ENCODE assay signal across 16 cellular contexts in the genomic region with DNA sequence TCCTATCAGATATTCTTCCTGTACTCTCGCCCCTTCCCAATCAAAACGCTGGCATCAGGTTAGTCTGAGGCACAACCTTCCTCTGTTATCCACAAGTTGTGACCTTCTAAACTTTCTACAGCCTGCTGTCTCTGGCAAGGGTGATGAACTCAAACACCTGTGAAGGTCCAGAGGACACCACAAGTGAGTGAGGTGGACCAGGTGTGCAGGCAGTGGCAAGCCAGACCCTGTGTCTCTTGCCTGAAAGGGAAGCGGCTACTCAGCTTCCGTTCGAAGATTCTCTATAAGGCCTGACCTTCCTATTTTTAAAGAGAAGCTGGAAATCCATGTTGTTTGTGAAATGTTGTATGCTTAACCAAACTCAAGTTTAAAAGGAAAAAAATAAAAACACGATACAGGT. TPM values are rescaled to one million over a fixed set of nuclear protein-coding genes. Genes with fewer than 3 reads are reported as not detected.
DNase-seq lines count a peak whose midpoint lies in the region; ATAC-seq, FAIRE-seq and TF ChIP-seq lines count a peak whose summit lies in the region.
"Had no signal": no experiment of that assay in that cellular context is flagged by ENCODE, and none has a peak within 500 bp of the region (broad histone marks: within the 10 kb centered on the region; RNA-seq: fewer than 3 reads in every experiment).

No MANE protein-coding gene starts in this region.

- TF ChIP-seq CTCF in HepG2 (CRISPR knock-in tag; IDR thresholded peaks at IDR 0.05) (no peak), right lobe of liver (IDR thresholded peaks at IDR 0.05) (no peak), OCI-LY7 (conservative IDR thresholded peaks at IDR 0.05; ENCODE audit: low read length) (no peak), hepatocyte (IDR thresholded peaks at IDR 0.05; ENCODE audit: poor library complexity) (no peak), heart right ventricle (IDR thresholded peaks at IDR 0.05) (no peak)

- no peak overlapping the region for H3K4me3 Mint-ChIP-seq in activated T-helper 2 cell treated with anti-CD3 and anti-CD28 coated beads, Interferon-gamma antibody, Interleukin-2, Interleukin-4, amounts not matched to agents 10 μg/mL and 5 μg/mL and 100 μg/mL, durations not matched to agents 14 hours and 24 hours and 36 hours (ENCODE audit: low read depth)
- no peak overlapping the region for H3K4me3 Mint-ChIP-seq in activated naive CD4-positive, alpha-beta T cell treated with anti-CD3 and anti-CD28 coated beads for 36 hours
- H3K4me3 Mint-ChIP-seq: T-cell had no signal

- H3K4me3 ChIP-seq in HepG2 (replicated peaks in 1 of 3; ENCODE audit: insufficient read depth in 1 of 3, low read depth in 2 of 3, low read length in 3 of 3): no peak overlapping the region
- no peak overlapping the region for H3K4me3 ChIP-seq in right lobe of liver
- no peak overlapping the region for H3K4me3 ChIP-seq in OCI-LY7 (ENCODE audit: low read depth, low read length, poor library complexity, severe bottlenecking)
- no peak overlapping the region for H3K4me3 ChIP-seq in hepatocyte
- H3K4me3 ChIP-seq in heart right ventricle: no peak overlapping the region
- H3K4me3 ChIP-seq: SK-N-MC had no signal

- no peak for DNase-seq in HepG2 (ENCODE audit: low spot score)
- no peak for DNase-seq in right lobe of liver
- DNase-seq in OCI-LY7 (ENCODE audit: low spot score): peak; percentile 12
- no peak for DNase-seq in hepatocyte (ENCODE audit: low spot score)
- DNase-seq in heart right ventricle: no peak
- no peak for DNase-seq in activated T-helper 2 cell treated with anti-CD3 and anti-CD28 coated beads, Interferon-gamma antibody, Interleukin-2, Interleukin-4, amounts not matched to agents 10 μg/mL and 5 μg/mL and 100 μg/mL, durations not matched to agents 14 hours and 24 hours and 36 hours (ENCODE audit: low spot score)
- no peak for DNase-seq in activated naive CD4-positive, alpha-beta T cell treated with anti-CD3 and anti-CD28 coated beads for 36 hours
- DNase-seq: DMS79, H7, NCI-H1436 treated with DMSO at 0.1 percent for 48 hours, NCI-H226, Right ventricle myocardium superior, T-cell had no signal

- peaks cover 10% of the 10 kb centered on the region for H3K27me3 Mint-ChIP-seq in activated T-helper 2 cell treated with anti-CD3 and anti-CD28 coated beads, Interferon-gamma antibody, Interleukin-2, Interleukin-4, amounts not matched to agents 10 μg/mL and 5 μg/mL and 100 μg/mL, durations not matched to agents 14 hours and 24 hours and 36 hours (ENCODE audit: low read depth)
- H3K27me3 Mint-ChIP-seq in activated naive CD4-positive, alpha-beta T cell treated with anti-CD3 and anti-CD28 coated beads for 36 hours (ENCODE audit: low read depth): no peaks in the 10 kb centered on the region
- H3K27me3 Mint-ChIP-seq: T-cell had no signal

- intact Hi-C loops in HepG2 (cut with micrococcal nuclease; ENCODE audit: unreplicated experiment): loop anchor here (10.0 kb wide), 1 partner anchor 193 kb away; no protein-coding TSS in a partner anchor
- intact Hi-C loops in right lobe of liver (cut with DNase I): no loop called here
- intact Hi-C loops in OCI-LY7 (cut with micrococcal nuclease; ENCODE audit: unreplicated experiment): no loop called here
- intact Hi-C loops in heart right ventricle (cut with DNase I): no loop called here
- intact Hi-C loops in activated T-helper 2 cell treated with anti-CD3 and anti-CD28 coated beads, Interferon-gamma antibody, Interleukin-2, Interleukin-4, amounts not matched to agents 10 μg/mL and 5 μg/mL and 100 μg/mL, durations not matched to agents 14 hours and 24 hours and 36 hours (cut with micrococcal nuclease): no loop called here
- intact Hi-C loops in activated naive CD4-positive, alpha-beta T cell treated with anti-CD3 and anti-CD28 coated beads for 36 hours (cut with micrococcal nuclease): no loop called here

- peaks cover 9% of the 10 kb centered on the region; the same call in 1 of the 2 replicates for H3K9me3 ChIP-seq in HepG2 (ENCODE audit: low read length)
- H3K9me3 ChIP-seq in right lobe of liver: no peaks in the 10 kb centered on the region
- no peaks in the 10 kb centered on the region for H3K9me3 ChIP-seq in OCI-LY7 (ENCODE audit: low read length)
- no peaks in the 10 kb centered on the region for H3K9me3 ChIP-seq in hepatocyte (ENCODE audit: low read depth)
- H3K9me3 ChIP-seq in heart right ventricle: peaks cover 0 to 8% (median 0%) of the 10 kb centered on the region in 11 donors

- H3K4me1 Mint-ChIP-seq in activated T-helper 2 cell treated with anti-CD3 and anti-CD28 coated beads, Interferon-gamma antibody, Interleukin-2, Interleukin-4, amounts not matched to agents 10 μg/mL and 5 μg/mL and 100 μg/mL, durations not matched to agents 14 hours and 24 hours and 36 hours (ENCODE audit: low read depth): peaks cover 13% of the 10 kb centered on the region
- H3K4me1 Mint-ChIP-seq in activated naive CD4-positive, alpha-beta T cell treated with anti-CD3 and anti-CD28 coated beads for 36 hours (ENCODE audit: low read depth): peaks cover 4% of the 10 kb centered on the region

- H3K4me1 ChIP-seq in HepG2 (ENCODE audit: insufficient read depth, low read length): peaks cover 63% of the 10 kb centered on the region
- no peaks in the 10 kb centered on the region for H3K4me1 ChIP-seq in right lobe of liver
- H3K4me1 ChIP-seq in OCI-LY7 (ENCODE audit: insufficient read depth, low read length, poor library complexity, severe bottlenecking): no peaks in the 10 kb centered on the region
- H3K4me1 ChIP-seq in hepatocyte (ENCODE audit: insufficient read depth): peaks cover 33% of the 10 kb centered on the region
- H3K4me1 ChIP-seq in heart right ventricle: no peaks in the 10 kb centered on the region

- H4K20me1 ChIP-seq in HepG2 (ENCODE audit: insufficient read depth, low read length): no peaks in the 10 kb centered on the region
- no peaks in the 10 kb centered on the region for H4K20me1 ChIP-seq in OCI-LY7 (ENCODE audit: insufficient read depth, low read length)
- no peaks in the 10 kb centered on the region for H4K20me1 ChIP-seq in hepatocyte (ENCODE audit: insufficient read depth, poor library complexity, severe bottlenecking)

- H3K79me2 ChIP-seq in HepG2 (ENCODE audit: insufficient read depth, low read length): no peaks in the 10 kb centered on the region
- no peaks in the 10 kb centered on the region for H3K79me2 ChIP-seq in OCI-LY7 (ENCODE audit: insufficient read depth, low read depth, low read length)
- no peaks in the 10 kb centered on the region for H3K79me2 ChIP-seq in hepatocyte

- H3K9ac ChIP-seq in HepG2 (ENCODE audit: insufficient read depth, low read depth, low read length): no peak overlapping the region

- in situ Hi-C loops in HepG2 (cut with HindIII; ENCODE audit: extremely low pct_ligation_motif_present, low pct_unique_long_range_greater_than_20kb): no loop called here

- no peaks in the 10 kb centered on the region for H3K9me3 Mint-ChIP-seq in activated T-helper 2 cell treated with anti-CD3 and anti-CD28 coated beads, Interferon-gamma antibody, Interleukin-2, Interleukin-4, amounts not matched to agents 10 μg/mL and 5 μg/mL and 100 μg/mL, durations not matched to agents 14 hours and 24 hours and 36 hours
- peaks cover 8% of the 10 kb centered on the region for H3K9me3 Mint-ChIP-seq in activated naive CD4-positive, alpha-beta T cell treated with anti-CD3 and anti-CD28 coated beads for 36 hours

- ATAC-seq in HepG2 (peak; percentile 19; the same call in 2 of the 3 replicates), right lobe of liver (no peak), heart right ventricle (no peak)
- ATAC-seq: Panc1 had no signal

- H3K36me3 ChIP-seq in HepG2 (replicated peaks in 1 of 2; ENCODE audit: control insufficient read depth in 1 of 2, insufficient read depth in 2 of 2, low read length in 2 of 2): no peaks in the 10 kb centered on the region
- H3K36me3 ChIP-seq in right lobe of liver: no peaks in the 10 kb centered on the region
- no peaks in the 10 kb centered on the region for H3K36me3 ChIP-seq in OCI-LY7 (ENCODE audit: insufficient read depth, low read length)
- no peaks in the 10 kb centered on the region for H3K36me3 ChIP-seq in hepatocyte (replicated peaks; ENCODE audit: insufficient read depth, low read depth)
- no peaks in the 10 kb centered on the region for H3K36me3 ChIP-seq in heart right ventricle

- POLR2A ChIA-PET in HepG2 (lab: Yijun Ruan, JAX) (interaction anchor here (1.2 to 2.4 kb wide), 2 partner anchors 23 to 28 kb away, joined by 4 to 13 read pairs; no protein-coding TSS in a partner anchor), OCI-LY7 (lab: Charles Lee) (no interaction called here)

- CTCF ChIA-PET in HepG2 (lab: Yijun Ruan, JAX; ENCODE audit: low intra/inter-chr PET ratio, low total read pairs): no interaction called here
- CTCF ChIA-PET in OCI-LY7 (lab: Charles Lee; ENCODE audit: unreplicated experiment): no interaction called here
- CTCF ChIA-PET in activated naive CD4-positive, alpha-beta T cell treated with anti-CD3 and anti-CD28 coated beads for 36 hours (lab: Charles Lee): interaction anchor here (0.6 kb wide), 1 partner anchor 83 kb away, joined by 3 read pairs; no protein-coding TSS in a partner anchor

- H2AFZ ChIP-seq in HepG2 (ENCODE audit: low read length) (no peak overlapping the region), OCI-LY7 (ENCODE audit: low read length) (no peak overlapping the region), hepatocyte (no peak overlapping the region)

- H3K27me3 ChIP-seq in HepG2 (ENCODE audit: control insufficient read depth in 1 of 2, insufficient read depth in 2 of 2, low read length in 2 of 2): no peaks in the 10 kb centered on the region
- H3K27me3 ChIP-seq in right lobe of liver: no peaks in the 10 kb centered on the region
- H3K27me3 ChIP-seq in hepatocyte: no peaks in the 10 kb centered on the region
- H3K27me3 ChIP-seq in heart right ventricle: no peaks in the 10 kb centered on the region

- H3K4me2 ChIP-seq in HepG2 (ENCODE audit: low read depth, low read length) (peak overlapping the region; percentile 52), OCI-LY7 (ENCODE audit: low read length) (no peak overlapping the region), hepatocyte (no peak overlapping the region)

- FAIRE-seq in HepG2 (lab: Jason Lieb, UNC): no peak
- FAIRE-seq: HTR-8/SVneo had no signal

- TF ChIP-seq POLR2A in HepG2 (IDR thresholded peaks at IDR 0.05; ENCODE audit: insufficient read depth in 1 of 2, low read depth in 2 of 2, low read length in 2 of 2) (no peak), right lobe of liver (IDR thresholded peaks at IDR 0.05) (no peak)

- TF ChIP-seq EP300 in HepG2 (IDR thresholded peaks at IDR 0.05; ENCODE audit: low read depth in 2 of 2, low read length in 2 of 2) (no peak), HepG2 (CRISPR knock-in tag; IDR thresholded peaks at IDR 0.05; ENCODE audit: borderline replicate concordance) (no peak)

- BruUV-seq in HepG2 (replicated peaks; lab: Mats Ljungman, UMichigan) (no TSS peak), OCI-LY7 (replicated peaks; lab: Mats Ljungman, UMichigan) (no TSS peak)

- TF ChIP-seq RAD21 in HepG2 (CRISPR knock-in tag; IDR thresholded peaks at IDR 0.05): no peak

- 48% methylated on average over 6 of the region's 6 CpGs for WGBS in HepG2 (ENCODE audit: low lambda C conversion rate)
- 68% methylated on average over 6 of the region's 6 CpGs for WGBS in right lobe of liver (ENCODE audit: insufficient coverage, low coverage, low lambda C conversion rate, missing lambda C conversion rate)
- 78% methylated on average over 6 of the region's 6 CpGs for WGBS in hepatocyte (ENCODE audit: low lambda C conversion rate, missing lambda C conversion rate)
- 84 to 88% methylated on average over 6 of the region's 6 CpGs for WGBS in heart right ventricle, 2 donors

- H3K27ac ChIP-seq in HepG2 (ENCODE audit: extremely low read length, insufficient read depth, low read length) (no peak overlapping the region), right lobe of liver (no peak overlapping the region), OCI-LY7 (ENCODE audit: low read depth, low read length, poor library complexity, severe bottlenecking) (no peak overlapping the region), hepatocyte (peak overlapping the region; percentile 67), heart right ventricle (no peak overlapping the region)
- H3K27ac ChIP-seq: SK-N-MC had no signal

- no peaks in the 10 kb centered on the region for H3K9me2 ChIP-seq in OCI-LY7 (ENCODE audit: insufficient read depth, low read length)
- H3K9me2 ChIP-seq in hepatocyte (replicated peaks; ENCODE audit: insufficient read depth): no peaks in the 10 kb centered on the region

- H3K36me3 Mint-ChIP-seq in activated T-helper 2 cell treated with anti-CD3 and anti-CD28 coated beads, Interferon-gamma antibody, Interleukin-2, Interleukin-4, amounts not matched to agents 10 μg/mL and 5 μg/mL and 100 μg/mL, durations not matched to agents 14 hours and 24 hours and 36 hours (ENCODE audit: low read depth): no peaks in the 10 kb centered on the region
- no peaks in the 10 kb centered on the region for H3K36me3 Mint-ChIP-seq in activated naive CD4-positive, alpha-beta T cell treated with anti-CD3 and anti-CD28 coated beads for 36 hours (ENCODE audit: low read depth)
- H3K36me3 Mint-ChIP-seq: T-cell had no signal

- no peak overlapping the region for H3K27ac Mint-ChIP-seq in activated T-helper 2 cell treated with anti-CD3 and anti-CD28 coated beads, Interferon-gamma antibody, Interleukin-2, Interleukin-4, amounts not matched to agents 10 μg/mL and 5 μg/mL and 100 μg/mL, durations not matched to agents 14 hours and 24 hours and 36 hours
- no peak overlapping the region for H3K27ac Mint-ChIP-seq in activated naive CD4-positive, alpha-beta T cell treated with anti-CD3 and anti-CD28 coated beads for 36 hours

RNA-seq across cellular contexts. Expression of gene GCM1, which starts 36.8 kb away (rescaled TPM):
- total RNA-seq in HepG2 (2016; rRNA removed; fragmentation: Illumina TruSeq; extraction: Trizol): 0.13 and 0.18 TPM in 2 replicates
- 0.09 TPM in 1 of 2 replicates, not detected in the other for total RNA-seq in HepG2 (2016; cell fraction: cytosol; rRNA removed; fragmentation: Illumina TruSeq; extraction: Trizol; ENCODE audit: low read depth)
- total RNA-seq in HepG2 (2016; cell fraction: insoluble cytoplasmic fraction; rRNA removed; fragmentation: Illumina TruSeq; extraction: Trizol): 0.15 and 0.16 TPM in 2 replicates
- 0.06 and 0.17 TPM in 2 replicates for total RNA-seq in HepG2 (2016; cell fraction: membrane; rRNA removed; fragmentation: Illumina TruSeq; extraction: Trizol)
- 0.13 TPM in 1 of 2 replicates, not detected in the other for total RNA-seq in HepG2 (2016; cell fraction: nucleus; rRNA removed; fragmentation: Illumina TruSeq; extraction: Trizol)
- 0.03 and 0.04 TPM in 2 replicates for polyA plus RNA-seq in HepG2 (2011; rRNA removed)
- polyA plus RNA-seq in HepG2 (2011; cell fraction: cytosol; rRNA removed): 0.03 TPM in 2 replicates
- polyA plus RNA-seq in HepG2 (2011; cell fraction: nucleus; rRNA removed): 0.05 TPM in 1 of 2 replicates, not detected in the other
- polyA plus RNA-seq in HepG2 (2012): 0.24 TPM in 1 of 2 replicates, not detected in the other
- polyA plus RNA-seq in HepG2 (2016; cell fraction: cytosol; fragmentation: Illumina TruSeq; extraction: Trizol; ENCODE audit: low read depth): not detected in 2 replicates
- polyA plus RNA-seq in HepG2 (2016; cell fraction: insoluble cytoplasmic fraction; fragmentation: Illumina TruSeq; extraction: Trizol; ENCODE audit: low read depth): 0.13 TPM in 1 of 2 replicates, not detected in the other
- polyA plus RNA-seq in HepG2 (2016; cell fraction: membrane; fragmentation: Illumina TruSeq; extraction: Trizol; ENCODE audit: low read depth): not detected in 2 replicates
- 0.16 and 0.22 TPM in 2 replicates for polyA plus RNA-seq in HepG2 (2016; cell fraction: nucleus; fragmentation: Illumina TruSeq; extraction: Trizol; ENCODE audit: insufficient read depth, low read depth)
- not detected in 2 replicates for polyA minus RNA-seq in HepG2 (2011; rRNA and poly(A)+ RNA removed; ENCODE audit: low replicate concordance)
- polyA minus RNA-seq in HepG2 (2011; cell fraction: cytosol; rRNA and poly(A)+ RNA removed): not detected in 2 replicates
- not detected in 2 replicates for polyA minus RNA-seq in HepG2 (2011; cell fraction: nucleus; rRNA and poly(A)+ RNA removed)
- not detected for total RNA-seq in right lobe of liver
- total RNA-seq in OCI-LY7 (2014; rRNA removed; shearing (Covaris generic)): not detected in 2 replicates
- not detected in 2 replicates for total RNA-seq in OCI-LY7 (2022)
- 0.33 TPM in 1 of 2 replicates, not detected in the other for total RNA-seq in hepatocyte
- not detected in 2 replicates for polyA plus RNA-seq in hepatocyte
- not detected for total RNA-seq in heart right ventricle
- under 1 TPM in 1 of 2 donors, not detected in 1; 0.01 TPM for polyA plus RNA-seq in heart right ventricle
- total RNA-seq in activated T-helper 2 cell treated with anti-CD3 and anti-CD28 coated beads, Interferon-gamma antibody, Interleukin-2, Interleukin-4, amounts not matched to agents 10 μg/mL and 5 μg/mL and 100 μg/mL, durations not matched to agents 14 hours and 24 hours and 36 hours: not detected in 2 replicates
- under 1 TPM in 1 of 2 experiments, not detected in 1; 0.10 TPM for total RNA-seq in activated naive CD4-positive, alpha-beta T cell treated with anti-CD3 and anti-CD28 coated beads for 36 hours
- total RNA-seq: H7, Right ventricle myocardium superior had no signal

RNA-seq across cellular contexts. Expression of gene FBXO9, which starts 46.7 kb away (rescaled TPM):
- total RNA-seq in HepG2 (2016; rRNA removed; fragmentation: Illumina TruSeq; extraction: Trizol) (59.2 and 64.3 TPM in 2 replicates), right lobe of liver (10 to 100 TPM; 24.6 to 78.7 (median 54.1) TPM), OCI-LY7 (2022) (67.7 and 80.2 TPM in 2 replicates), hepatocyte (33.3 and 36.6 TPM in 2 replicates), heart right ventricle (10 to 100 TPM; 46.5 to 80.8 (median 63.0) TPM)
- 39.0 and 41.9 TPM in 2 replicates for total RNA-seq in HepG2 (2016; cell fraction: cytosol; rRNA removed; fragmentation: Illumina TruSeq; extraction: Trizol; ENCODE audit: low read depth)
- 57.9 and 71.5 TPM in 2 replicates for total RNA-seq in HepG2 (2016; cell fraction: insoluble cytoplasmic fraction; rRNA removed; fragmentation: Illumina TruSeq; extraction: Trizol)
- total RNA-seq in HepG2 (2016; cell fraction: membrane; rRNA removed; fragmentation: Illumina TruSeq; extraction: Trizol): 69.1 and 90.8 TPM in 2 replicates
- total RNA-seq in HepG2 (2016; cell fraction: nucleus; rRNA removed; fragmentation: Illumina TruSeq; extraction: Trizol): 79.2 and 92.5 TPM in 2 replicates
- polyA plus RNA-seq in HepG2 (2011; rRNA removed) (93.5 and 98.4 TPM in 2 replicates), hepatocyte (79.8 and 84.0 TPM in 2 replicates), heart right ventricle (10 to 100 TPM; 16.8 to 34.0 TPM)
- 44.3 and 45.4 TPM in 2 replicates for polyA plus RNA-seq in HepG2 (2011; cell fraction: cytosol; rRNA removed)
- 382 and 412 TPM in 2 replicates for polyA plus RNA-seq in HepG2 (2011; cell fraction: nucleus; rRNA removed)
- 65.8 and 76.9 TPM in 2 replicates for polyA plus RNA-seq in HepG2 (2012)
- polyA plus RNA-seq in HepG2 (2016; cell fraction: cytosol; fragmentation: Illumina TruSeq; extraction: Trizol; ENCODE audit: low read depth): 44.6 and 65.5 TPM in 2 replicates
- polyA plus RNA-seq in HepG2 (2016; cell fraction: insoluble cytoplasmic fraction; fragmentation: Illumina TruSeq; extraction: Trizol; ENCODE audit: low read depth): 77.5 and 86.9 TPM in 2 replicates
- 66.8 and 86.6 TPM in 2 replicates for polyA plus RNA-seq in HepG2 (2016; cell fraction: membrane; fragmentation: Illumina TruSeq; extraction: Trizol; ENCODE audit: low read depth)
- polyA plus RNA-seq in HepG2 (2016; cell fraction: nucleus; fragmentation: Illumina TruSeq; extraction: Trizol; ENCODE audit: insufficient read depth, low read depth): 216 and 220 TPM in 2 replicates
- polyA minus RNA-seq in HepG2 (2011; rRNA and poly(A)+ RNA removed; ENCODE audit: low replicate concordance): 55.2 and 76.3 TPM in 2 replicates
- polyA minus RNA-seq in HepG2 (2011; cell fraction: cytosol; rRNA and poly(A)+ RNA removed): 24.3 and 30.7 TPM in 2 replicates
- 98.2 and 133 TPM in 2 replicates for polyA minus RNA-seq in HepG2 (2011; cell fraction: nucleus; rRNA and poly(A)+ RNA removed)
- total RNA-seq in OCI-LY7 (2014; rRNA removed; shearing (Covaris generic)): 20.5 and 23.5 TPM in 2 replicates
- 70.7 and 79.2 TPM in 2 replicates for total RNA-seq in activated T-helper 2 cell treated with anti-CD3 and anti-CD28 coated beads, Interferon-gamma antibody, Interleukin-2, Interleukin-4, amounts not matched to agents 10 μg/mL and 5 μg/mL and 100 μg/mL, durations not matched to agents 14 hours and 24 hours and 36 hours
- 10 to 100 TPM; 40.6 to 45.0 TPM for total RNA-seq in activated naive CD4-positive, alpha-beta T cell treated with anti-CD3 and anti-CD28 coated beads for 36 hours

RNA-seq across cellular contexts. Expression of gene CILK1, which starts 50.2 kb away (rescaled TPM):
- total RNA-seq in HepG2 (2016; rRNA removed; fragmentation: Illumina TruSeq; extraction: Trizol) (15.5 and 25.4 TPM in 2 replicates), right lobe of liver (1 to 10 TPM; 5.6 to 7.8 (median 6.9) TPM), OCI-LY7 (2022) (13.7 and 17.8 TPM in 2 replicates), hepatocyte (30.0 and 30.5 TPM in 2 replicates), heart right ventricle (10 to 100 TPM in 5 of 10 donors, 1 to 10 TPM in 5; 6.6 to 14.4 (median 10.2) TPM)
- 1.7 and 1.8 TPM in 2 replicates for total RNA-seq in HepG2 (2016; cell fraction: cytosol; rRNA removed; fragmentation: Illumina TruSeq; extraction: Trizol; ENCODE audit: low read depth)
- 15.4 and 24.0 TPM in 2 replicates for total RNA-seq in HepG2 (2016; cell fraction: insoluble cytoplasmic fraction; rRNA removed; fragmentation: Illumina TruSeq; extraction: Trizol)
- 12.7 and 13.3 TPM in 2 replicates for total RNA-seq in HepG2 (2016; cell fraction: membrane; rRNA removed; fragmentation: Illumina TruSeq; extraction: Trizol)
- 13.0 and 14.6 TPM in 2 replicates for total RNA-seq in HepG2 (2016; cell fraction: nucleus; rRNA removed; fragmentation: Illumina TruSeq; extraction: Trizol)
- polyA plus RNA-seq in HepG2 (2011; rRNA removed) (8.7 and 11.4 TPM in 2 replicates), hepatocyte (6.3 and 7.5 TPM in 2 replicates), heart right ventricle (1 to 10 TPM; 1.1 to 4.5 TPM)
- polyA plus RNA-seq in HepG2 (2011; cell fraction: cytosol; rRNA removed): 5.9 and 7.6 TPM in 2 replicates
- polyA plus RNA-seq in HepG2 (2011; cell fraction: nucleus; rRNA removed): 4.6 and 4.9 TPM in 2 replicates
- 5.6 and 6.2 TPM in 2 replicates for polyA plus RNA-seq in HepG2 (2012)
- 1.3 and 1.4 TPM in 2 replicates for polyA plus RNA-seq in HepG2 (2016; cell fraction: cytosol; fragmentation: Illumina TruSeq; extraction: Trizol; ENCODE audit: low read depth)
- polyA plus RNA-seq in HepG2 (2016; cell fraction: insoluble cytoplasmic fraction; fragmentation: Illumina TruSeq; extraction: Trizol; ENCODE audit: low read depth): 24.9 and 25.0 TPM in 2 replicates
- 7.3 and 7.7 TPM in 2 replicates for polyA plus RNA-seq in HepG2 (2016; cell fraction: membrane; fragmentation: Illumina TruSeq; extraction: Trizol; ENCODE audit: low read depth)
- polyA plus RNA-seq in HepG2 (2016; cell fraction: nucleus; fragmentation: Illumina TruSeq; extraction: Trizol; ENCODE audit: insufficient read depth, low read depth): 19.5 and 21.6 TPM in 2 replicates
- 6.8 and 9.5 TPM in 2 replicates for polyA minus RNA-seq in HepG2 (2011; rRNA and poly(A)+ RNA removed; ENCODE audit: low replicate concordance)
- 7.1 and 9.0 TPM in 2 replicates for polyA minus RNA-seq in HepG2 (2011; cell fraction: cytosol; rRNA and poly(A)+ RNA removed)
- 8.2 and 11.1 TPM in 2 replicates for polyA minus RNA-seq in HepG2 (2011; cell fraction: nucleus; rRNA and poly(A)+ RNA removed)
- total RNA-seq in OCI-LY7 (2014; rRNA removed; shearing (Covaris generic)): 6.2 and 6.9 TPM in 2 replicates
- 21.9 and 22.1 TPM in 2 replicates for total RNA-seq in activated T-helper 2 cell treated with anti-CD3 and anti-CD28 coated beads, Interferon-gamma antibody, Interleukin-2, Interleukin-4, amounts not matched to agents 10 μg/mL and 5 μg/mL and 100 μg/mL, durations not matched to agents 14 hours and 24 hours and 36 hours
- 1 to 10 TPM; 6.8 to 7.2 TPM for total RNA-seq in activated naive CD4-positive, alpha-beta T cell treated with anti-CD3 and anti-CD28 coated beads for 36 hours
